16 cellular contexts compared by ENCODE assay signal in the genomic region with DNA sequence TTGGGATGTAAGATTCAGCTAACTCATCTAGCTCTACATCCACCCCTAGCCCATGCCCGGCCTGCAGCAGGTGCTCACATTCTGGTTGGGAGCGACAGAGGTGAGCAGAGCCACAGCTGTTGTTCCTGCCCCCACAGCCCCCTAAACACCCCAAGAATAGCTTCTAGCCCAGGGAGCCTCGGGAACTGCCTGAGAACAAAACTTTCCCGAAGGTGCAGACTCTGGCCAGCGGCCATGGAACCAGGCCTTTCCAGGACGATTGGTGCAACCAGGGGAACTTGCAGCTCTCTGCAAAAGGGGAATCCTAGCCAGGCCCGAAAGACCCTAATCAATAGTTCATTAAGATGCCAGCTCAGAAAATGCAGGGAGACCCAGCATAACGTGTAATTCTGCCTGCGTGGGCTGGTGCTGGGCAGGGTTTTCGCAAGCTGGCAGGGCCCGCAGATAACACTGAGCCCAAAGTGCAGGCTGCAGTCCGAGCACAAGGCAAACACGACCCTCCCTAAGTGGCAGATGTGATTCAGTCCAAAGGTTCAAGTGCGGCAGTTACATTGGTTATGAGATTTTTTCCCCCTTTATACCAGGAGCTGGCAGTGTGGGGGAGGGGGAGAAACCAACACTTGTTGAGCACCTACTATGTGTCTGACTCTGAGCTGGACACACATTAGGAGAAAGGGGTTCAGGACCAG.
A peak's percentile ranks its signal among the peaks of the same experiment; 100 is the strongest.
DNase-seq lines count a peak whose midpoint lies in the region; ATAC-seq, FAIRE-seq and TF ChIP-seq lines count a peak whose summit lies in the region.
"Had no signal": no experiment of that assay in that cellular context is flagged by ENCODE, and none has a peak within 500 bp of the region (broad histone marks: within the 10 kb centered on the region; RNA-seq: fewer than 3 reads in every experiment).

No MANE protein-coding gene starts in this region.

- in situ Hi-C loops in K562 (cut with MboI), result no loop called here

- H4K20me1 ChIP-seq in K562 (replicated peaks; ENCODE audit: control insufficient read depth, insufficient read depth, low read length), result no peaks in the 10 kb centered on the region
- H4K20me1 ChIP-seq in osteoblast (ENCODE audit: insufficient read depth, low read length), result no peaks in the 10 kb centered on the region

- TF ChIP-seq POLR2A in A549 (IDR thresholded peaks at IDR 0.05; ENCODE audit: low read length) (no peak), K562 (conservative IDR thresholded peaks at IDR 0.05) (no peak)

- no peak overlapping the region for H3K4me3 Mint-ChIP-seq in activated T-cell treated with anti-CD3 and anti-CD28 coated beads, Interleukin-2, amount 50 U/mL, for 4 hours
- H3K4me3 Mint-ChIP-seq: IgD-negative memory B cell had no signal

- H3K4me2 ChIP-seq in A549, result peak overlapping the region; percentile 36; the same call in 2 of the 3 replicates
- H3K4me2 ChIP-seq in K562 (ENCODE audit: insufficient read depth, low read length), result no peak overlapping the region
- H3K4me2 ChIP-seq in osteoblast (ENCODE audit: insufficient read depth, low read length), result no peak overlapping the region
- H3K4me2 ChIP-seq: PC-9 had no signal

- DNase-seq in A549 (ENCODE audit: low read depth in 1 of 2, low spot score in 1 of 2) (no peak), K562 (ENCODE audit: extremely low read depth in 1 of 4, low spot score in 3 of 4) (no peak), osteoblast (ENCODE audit: insufficient read length, low spot score, missing footprints) (peak; percentile 27), H7 (no peak), left lung (no peak)
- DNase-seq in activated T-cell treated with anti-CD3 and anti-CD28 coated beads, Interleukin-2, amount 50 U/mL, for 4 hours, result no peak
- no peak for DNase-seq in activated CD8-positive, alpha-beta memory T cell treated with anti-CD3 and anti-CD28 coated beads, Interleukin-2, amount 50 U/mL, for 48 hours
- DNase-seq: C1 segment of cervical spinal cord, NCI-H2107, NCI-H748 treated with DMSO at 0.1 percent for 48 hours, PC-9, Right ventricle myocardium superior had no signal

- CTCF ChIA-PET in A549 (lab: Yijun Ruan, JAX) (interaction anchor here (0.6 to 1.4 kb wide), 3 partner anchors 25 to 79 kb away, joined by 3 read pairs; no protein-coding TSS in a partner anchor), K562 (lab: Yijun Ruan, JAX; ENCODE audit: low intra/inter-chr PET ratio) (no interaction called here)

- no peak for FAIRE-seq in A549 (lab: Jason Lieb, UNC)
- no peak for FAIRE-seq in K562 (lab: Jason Lieb, UNC)

- H3K9me1 ChIP-seq in K562 (ENCODE audit: control insufficient read depth, insufficient read depth, low read length), result no peaks in the 10 kb centered on the region

- POLR2A ChIA-PET in A549 (lab: Yijun Ruan, JAX), result interaction anchor here (1.0 kb wide), 1 partner anchor 11 kb away, joined by 3 read pairs; no protein-coding TSS in a partner anchor
- POLR2A ChIA-PET in K562 (lab: Yijun Ruan, JAX), result interaction anchor here (1.3 to 1.8 kb wide), 2 partner anchors 11 to 27 kb away, joined by 4 to 5 read pairs; no protein-coding TSS in a partner anchor

- TF ChIP-seq RAD21 in A549 (conservative IDR thresholded peaks at IDR 0.05 in 1 of 2, IDR thresholded peaks at IDR 0.05 in 1 of 2) (no peak), K562 (CRISPR knock-in tag; conservative IDR thresholded peaks at IDR 0.05 in 1 of 2, IDR thresholded peaks at IDR 0.05 in 1 of 2) (no peak), liver (IDR thresholded peaks at IDR 0.05) (peak; percentile 54 to 70)

- peaks cover 4% of the 10 kb centered on the region for H3K27me3 Mint-ChIP-seq in activated T-cell treated with anti-CD3 and anti-CD28 coated beads, Interleukin-2, amount 50 U/mL, for 4 hours (ENCODE audit: low read depth)

- H3K36me3 ChIP-seq in K562 (ENCODE audit: control insufficient read depth, insufficient read depth, low read length), result no peaks in the 10 kb centered on the region
- H3K36me3 ChIP-seq in liver (ENCODE audit: control insufficient read depth in 4 of 4, insufficient read depth in 3 of 4, low read depth in 1 of 4, low read length in 3 of 4), result no peaks in the 10 kb centered on the region
- no peaks in the 10 kb centered on the region for H3K36me3 ChIP-seq in osteoblast (ENCODE audit: insufficient read depth, low read length)
- no peaks in the 10 kb centered on the region for H3K36me3 ChIP-seq in H7 (replicated peaks; ENCODE audit: control insufficient read depth, insufficient read depth, low read length)
- H3K36me3 ChIP-seq in left lung, result no peaks in the 10 kb centered on the region

- H3K27ac ChIP-seq in A549 (peak overlapping the region; percentile 24 to 58; a peak in 4 of 6 replicates), K562 (ENCODE audit: extremely low read depth, low read depth, low read length) (no peak overlapping the region), liver (ENCODE audit: low read depth in 1 of 2, low read length in 2 of 2) (peak overlapping the region; percentile 58 to 77), osteoblast (ENCODE audit: low read depth, low read length) (no peak overlapping the region), left lung (no peak overlapping the region)
- H3K27ac ChIP-seq: 22Rv1, PC-9 had no signal

- TF ChIP-seq EP300 in A549 (IDR thresholded peaks at IDR 0.05) (no peak), K562 (IDR thresholded peaks at IDR 0.05; ENCODE audit: low read length) (no peak)

- BruUV-seq in K562 (replicated peaks; lab: Mats Ljungman, UMichigan), result no TSS peak

- H3K27me3 ChIP-seq in K562 (ENCODE audit: control insufficient read depth in 2 of 2, insufficient read depth in 2 of 2, low read length in 2 of 2) (no peaks in the 10 kb centered on the region), liver (ENCODE audit: control insufficient read depth in 4 of 4, insufficient read depth in 4 of 4, low read length in 3 of 4) (no peaks in the 10 kb centered on the region), osteoblast (ENCODE audit: insufficient read depth, low read length) (no peaks in the 10 kb centered on the region), H7 (ENCODE audit: control insufficient read depth, insufficient read depth, low read length) (no peaks in the 10 kb centered on the region), left lung (no peaks in the 10 kb centered on the region)

- H3K9me3 Mint-ChIP-seq in activated T-cell treated with anti-CD3 and anti-CD28 coated beads, Interleukin-2, amount 50 U/mL, for 4 hours, result no peaks in the 10 kb centered on the region
- H3K9me3 Mint-ChIP-seq: IgD-negative memory B cell had no signal

- no peak overlapping the region for H3K9ac ChIP-seq in K562 (ENCODE audit: insufficient read depth in 1 of 2, low read depth in 2 of 2, low read length in 2 of 2)
- no peak overlapping the region for H3K9ac ChIP-seq in liver (ENCODE audit: low read depth in 1 of 2, low read length in 2 of 2)

- H3K4me1 Mint-ChIP-seq in activated T-cell treated with anti-CD3 and anti-CD28 coated beads, Interleukin-2, amount 50 U/mL, for 4 hours (ENCODE audit: low read depth), result no peaks in the 10 kb centered on the region

- intact Hi-C loops in K562 (cut with micrococcal nuclease), result no loop called here
- intact Hi-C loops in left lung (cut with DNase I), result no loop called here

- H3K4me3 ChIP-seq in A549, result no peak overlapping the region
- H3K4me3 ChIP-seq in K562, result no peak overlapping the region
- peak overlapping the region in 2 of 3 donors; percentile 7 to 14 for H3K4me3 ChIP-seq in liver (ENCODE audit: low read depth in 1 of 3, low read length in 3 of 3)
- H3K4me3 ChIP-seq in osteoblast (ENCODE audit: insufficient read depth, low read length), result no peak overlapping the region
- no peak overlapping the region for H3K4me3 ChIP-seq in H7 (ENCODE audit: insufficient read depth, low read depth, low read length)
- H3K4me3 ChIP-seq in left lung, result no peak overlapping the region
- H3K4me3 ChIP-seq: PC-9 had no signal

- H3K79me2 ChIP-seq in K562 (ENCODE audit: control insufficient read depth, insufficient read depth, low read length) (no peaks in the 10 kb centered on the region), osteoblast (ENCODE audit: insufficient read depth, low read length) (no peaks in the 10 kb centered on the region)

- H3K36me3 Mint-ChIP-seq in activated T-cell treated with anti-CD3 and anti-CD28 coated beads, Interleukin-2, amount 50 U/mL, for 4 hours (ENCODE audit: insufficient read depth), result no peaks in the 10 kb centered on the region

- H3K4me1 ChIP-seq in A549, result peaks cover 35% of the 10 kb centered on the region
- H3K4me1 ChIP-seq in K562 (replicated peaks in 1 of 2; ENCODE audit: control insufficient read depth in 2 of 2, insufficient read depth in 2 of 2, low read length in 2 of 2), result peaks cover 6 to 13% of the 10 kb centered on the region in 2 experiments
- peaks cover 0 to 31% (median 24%) of the 10 kb centered on the region in 4 donors for H3K4me1 ChIP-seq in liver (ENCODE audit: control insufficient read depth in 4 of 4, insufficient read depth in 4 of 4, low read length in 3 of 4)
- H3K4me1 ChIP-seq in osteoblast (ENCODE audit: insufficient read depth, low read length), result peaks cover 27% of the 10 kb centered on the region
- peaks cover 11 to 12% of the 10 kb centered on the region in 2 donors for H3K4me1 ChIP-seq in left lung

- H3K9me3 ChIP-seq in A549 (peaks cover 5% of the 10 kb centered on the region; the same call in 1 of the 3 replicates), K562 (replicated peaks; ENCODE audit: control insufficient read depth, insufficient read depth, low read depth, low read length) (no peaks in the 10 kb centered on the region; the same call in 1 of the 2 replicates), liver (ENCODE audit: control insufficient read depth in 4 of 4, low read length in 3 of 4) (no peaks in the 10 kb centered on the region), osteoblast (ENCODE audit: low read depth, low read length) (peaks cover 6% of the 10 kb centered on the region), left lung (no peaks in the 10 kb centered on the region)

- ATAC-seq in A549 (no peak), K562 (no peak), left lung (no peak)
- ATAC-seq in activated T-cell treated with anti-CD3 and anti-CD28 coated beads, Interleukin-2, amount 50 U/mL, for 4 hours, result no peak
- ATAC-seq: SK-N-SH treated with all-trans-retinoic acid at 6 μM for 48 hours had no signal

- H2AFZ ChIP-seq in K562 (ENCODE audit: low read depth, low read length) (no peak overlapping the region), osteoblast (ENCODE audit: low read length) (no peak overlapping the region)
- H2AFZ ChIP-seq: PC-9 had no signal

- WGBS in A549 (ENCODE audit: missing lambda C conversion rate), result 53% methylated on average over 14 of the region's 14 CpGs
- WGBS in K562 (ENCODE audit: insufficient coverage, low coverage, missing lambda C conversion rate), result 66% methylated on average over 14 of the region's 14 CpGs
- WGBS in liver, result 26% methylated on average over 14 of the region's 14 CpGs

- TF ChIP-seq CTCF in A549 (IDR thresholded peaks at IDR 0.05), result no peak
- no peak for TF ChIP-seq CTCF in K562 (IDR thresholded peaks at IDR 0.05 in 2 of 3, conservative IDR thresholded peaks at IDR 0.05 in 1 of 3; ENCODE audit: insufficient read depth in 2 of 3, low read depth in 1 of 3, low read length in 3 of 3)
- no peak for TF ChIP-seq CTCF in liver (IDR thresholded peaks at IDR 0.05; ENCODE audit: low read depth, low read length, missing input control)
- TF ChIP-seq CTCF in osteoblast (IDR thresholded peaks at IDR 0.05; ENCODE audit: extremely low read depth, low read depth, low read length), result no peak
- TF ChIP-seq CTCF in left lung (IDR thresholded peaks at IDR 0.05), result no peak

TF ChIP-seq in K562, 482 proteins besides CTCF, POLR2A, EP300 and RAD21 (continues in another document):
- no peak for TF ChIP-seq ZNF253 (CRISPR knock-in tag; conservative IDR thresholded peaks at IDR 0.05)

Comparison
In these comparisons a context has a peak if more than half of its experiments do, and no peak if none do; other contexts are left out.
1. H3K27ac ChIP-seq: peak in A549 (2 of 2) and liver (2 of 2); none in K562 (single experiment), osteoblast (single experiment) and left lung (0 of 2).
2. H3K4me3 ChIP-seq: peak in liver (2 of 3); none in A549 (single experiment), K562 (single experiment), osteoblast (single experiment), H7 (single experiment) and left lung (0 of 2).